12 cellular contexts compared by ENCODE assay signal in the genomic region with DNA sequence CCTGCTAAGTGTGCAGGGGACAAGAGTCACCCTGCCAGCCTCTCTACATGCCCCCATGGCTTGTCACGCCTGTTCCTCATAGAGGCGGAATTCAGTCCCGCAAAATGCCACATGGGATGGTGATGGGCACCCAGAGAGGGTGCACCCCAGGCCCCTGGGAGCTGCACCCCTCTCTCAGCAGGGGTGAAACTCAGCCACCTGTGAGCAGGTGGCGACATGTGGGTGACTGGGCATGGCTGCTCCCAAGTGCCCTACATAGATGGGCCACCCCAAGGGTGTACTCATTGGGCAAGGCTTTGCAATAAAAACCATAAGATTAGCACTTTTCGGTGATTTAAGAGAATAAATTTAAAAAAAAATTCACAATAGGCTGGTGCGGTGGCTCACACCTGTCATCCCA.
"Had no signal": no experiment of that assay in that cellular context is flagged by ENCODE, and none has a peak within 500 bp of the region (broad histone marks: within the 10 kb centered on the region; RNA-seq: fewer than 3 reads in every experiment).

No MANE protein-coding gene starts in this region.

- H3K9me3 ChIP-seq: ascending aorta, breast epithelium, gastrocnemius medialis, pancreas, tibial artery, uterus had no signal

- H3K36me3 ChIP-seq: ascending aorta, breast epithelium, gastrocnemius medialis, pancreas, uterus had no signal

- DNase-seq: activated CD4-positive, alpha-beta T cell treated with anti-CD3 and anti-CD28 coated beads, Interleukin-2, amount 50 U/mL, for 1 hour; activated naive CD4-positive, alpha-beta T cell; gastrocnemius medialis; left cardiac atrium; stimulated activated CD4-positive, alpha-beta T cell treated with anti-CD3 and anti-CD28 coated beads, Interleukin-12 subunit alpha, Interleukin-12 subunit beta, amount 100 ng/mL, for 4 hours; stimulated activated naive B cell treated with anti-CD40 and anti-IgM and Interleukin-4, amounts not matched to agents 10 μg/mL and 1 μg/mL and 100 μg/mL, for 72 hours; uterus; WERI-Rb-1 had no signal

- H3K27ac ChIP-seq: ascending aorta, breast epithelium, pancreas, tibial artery, uterus, WERI-Rb-1 had no signal

- ATAC-seq: gastrocnemius medialis; left cardiac atrium; pancreas; stimulated activated naive B cell treated with anti-CD40 and anti-IgM and Interleukin-4, amounts not matched to agents 10 μg/mL and 1 μg/mL and 100 μg/mL, for 72 hours had no signal

- H3K4me3 ChIP-seq: ascending aorta, gastrocnemius medialis, pancreas, tibial artery, uterus had no signal

- H3K27me3 ChIP-seq: ascending aorta, breast epithelium, gastrocnemius medialis, pancreas, tibial artery, uterus had no signal
